16 cellular contexts compared by ENCODE assay signal in the genomic region with DNA sequence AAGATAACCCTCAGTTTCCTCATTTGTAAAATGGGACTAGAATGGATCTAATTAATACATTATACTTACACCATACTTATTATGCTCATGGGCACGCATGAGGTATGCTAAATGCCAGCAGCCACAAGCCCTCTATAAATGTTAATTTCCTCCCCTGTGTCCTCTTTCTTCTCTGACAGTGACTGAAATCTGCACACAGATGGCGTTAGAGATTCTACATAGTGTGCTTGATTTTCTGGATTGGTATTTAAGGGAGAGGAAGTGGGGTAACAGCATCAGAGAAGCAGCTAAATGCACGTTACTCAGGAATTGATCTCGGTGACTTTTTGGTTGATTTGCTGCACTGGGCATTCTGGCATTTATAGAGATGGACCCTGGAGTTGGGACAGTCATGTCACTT.
DNase-seq lines count a peak whose midpoint lies in the region; ATAC-seq and TF ChIP-seq lines count a peak whose summit lies in the region.
"Had no signal": no experiment of that assay in that cellular context is flagged by ENCODE, and none has a peak within 500 bp of the region (broad histone marks: within the 10 kb centered on the region; RNA-seq: fewer than 3 reads in every experiment).

No MANE protein-coding gene starts in this region.

- no peaks in the 10 kb centered on the region for H3K79me2 ChIP-seq in neural cell (replicated peaks; ENCODE audit: insufficient read depth, low read length)

- no peaks in the 10 kb centered on the region for H3K9me3 ChIP-seq in neural cell (ENCODE audit: low read length)
- H3K9me3 ChIP-seq: HAP-1 had no signal

- peak; percentile 61 for TF ChIP-seq CTCF in neural cell (IDR thresholded peaks at IDR 0.05; ENCODE audit: poor library complexity, severe bottlenecking)

- H3K9me2 ChIP-seq in neural cell (ENCODE audit: insufficient read depth, low read length): no peaks in the 10 kb centered on the region

- no peak overlapping the region for H3K27ac ChIP-seq in neural cell (ENCODE audit: low read length)
- H3K27ac ChIP-seq: HL-60, SJSA1 had no signal

- H3K36me3 ChIP-seq in neural cell (ENCODE audit: insufficient read depth, low read length): no peaks in the 10 kb centered on the region
- H3K36me3 ChIP-seq: HAP-1, SJSA1 had no signal

- TF ChIP-seq RAD21 in neural cell (conservative IDR thresholded peaks at IDR 0.05): peak; percentile 64

- H3F3A ChIP-seq in neural cell (ENCODE audit: insufficient read depth, low read length, poor library complexity, severe bottlenecking): no peaks in the 10 kb centered on the region

- in situ Hi-C loops in G401 (cut with HindIII; ENCODE audit: low sequenced_read_pairs): no loop called here

- no peak overlapping the region for H3K9ac ChIP-seq in neural cell (ENCODE audit: low read length)

- no peak overlapping the region for H3K4me3 ChIP-seq in neural cell (ENCODE audit: low read length)
- H3K4me3 ChIP-seq: HAP-1, SJSA1 had no signal

- DNase-seq in G401 (ENCODE audit: low spot score) (peak; percentile 69), NAMALWA (ENCODE audit: low spot score) (peak; percentile 19), cerebellum (ENCODE audit: low spot score) (peak; percentile 38), NCI-H526 treated with DMSO at 0.1 percent for 48 hours (lab: John Stamatoyannopoulos, UW) (no peak)
- no peak for DNase-seq in stimulated activated CD4-positive, alpha-beta T cell treated with anti-CD3 and anti-CD28 coated beads, Interleukin-2, amount 100 ng/mL, for 48 hours
- DNase-seq: DMS153, NCI-H1417, NCI-H2029, NCI-H2227 treated with DMSO at 0.1 percent for 48 hours, NCI-H524 treated with DMSO at 0.1 percent for 48 hours, T-cell had no signal

- no peaks in the 10 kb centered on the region for H3K27me3 ChIP-seq in neural cell (ENCODE audit: insufficient read depth, low read depth, low read length)
- H3K27me3 ChIP-seq: SJSA1 had no signal

- H4K20me1 ChIP-seq in neural cell (ENCODE audit: insufficient read depth): no peaks in the 10 kb centered on the region

- no peak overlapping the region for H3K4me2 ChIP-seq in neural cell (ENCODE audit: low read length)

- no peak for ATAC-seq in HG02759 (IDR thresholded peaks at IDR 0.05; ENCODE audit: unreplicated experiment)
- ATAC-seq: T-cell had no signal

- no peak overlapping the region for H2AFZ ChIP-seq in neural cell (ENCODE audit: low read depth, low read length)

- TF ChIP-seq EP300 in neural cell (conservative IDR thresholded peaks at IDR 0.05; ENCODE audit: poor library complexity, severe bottlenecking): no peak

TF ChIP-seq in neural cell, 6 proteins besides CTCF, POLR2A, EP300 and RAD21:
- no peak for TF ChIP-seq REST (IDR thresholded peaks at IDR 0.05; ENCODE audit: borderline replicate concordance)
- TF ChIP-seq TAF1 (IDR thresholded peaks at IDR 0.05; ENCODE audit: low read depth): no peak
- peak; percentile 64 for TF ChIP-seq SMC3 (conservative IDR thresholded peaks at IDR 0.05; ENCODE audit: poor library complexity)
- TF ChIP-seq EZH2 (IDR thresholded peaks at IDR 0.05; ENCODE audit: borderline replicate concordance, insufficient read depth, low read length, poor library complexity, severe bottlenecking): no peak

Comparison
In these comparisons a context has a peak if more than half of its experiments do, and no peak if none do; other contexts are left out.
1. DNase-seq: peak in G401 (single experiment), NAMALWA (single experiment) and cerebellum (single experiment); none in NCI-H526 treated with DMSO at 0.1 percent for 48 hours (single experiment) and stimulated activated CD4-positive, alpha-beta T cell treated with anti-CD3 and anti-CD28 coated beads, Interleukin-2, amount 100 ng/mL, for 48 hours (0 of 2).